ENCODE assay signal across 28 cellular contexts in the genomic region with DNA sequence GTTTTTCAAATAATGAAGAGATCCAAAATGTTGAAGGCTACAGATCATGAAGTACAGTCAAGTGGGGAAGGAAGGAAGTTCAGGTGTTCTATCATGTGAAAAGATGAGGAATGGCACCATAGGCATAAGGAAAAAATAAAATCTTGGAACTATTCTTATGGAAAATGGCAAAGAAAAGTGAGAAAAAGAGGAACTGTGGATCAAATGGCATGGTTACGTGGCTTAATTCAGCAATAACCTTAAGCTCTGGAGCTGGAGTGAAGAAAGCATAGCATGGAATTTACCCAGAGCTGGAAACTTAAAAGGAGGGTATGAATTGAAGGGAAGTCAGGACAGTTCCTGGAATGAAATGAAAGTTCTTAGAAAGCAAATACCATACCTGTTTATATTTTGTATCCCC. TPM values are rescaled to one million over a fixed set of nuclear protein-coding genes. Genes with fewer than 3 reads are reported as not detected.
DNase-seq lines count a peak whose midpoint lies in the region; ATAC-seq, FAIRE-seq and TF ChIP-seq lines count a peak whose summit lies in the region.
"Had no signal": no experiment of that assay in that cellular context is flagged by ENCODE, and none has a peak within 500 bp of the region (broad histone marks: within the 10 kb centered on the region; RNA-seq: fewer than 3 reads in every experiment).

No MANE protein-coding gene starts in this region.

- peak overlapping the region; percentile 57 for H3K27ac Mint-ChIP-seq in T-helper 17 cell
- H3K27ac Mint-ChIP-seq in immature natural killer cell = no peak overlapping the region
- H3K27ac Mint-ChIP-seq: CD14-positive monocyte; CD4-positive, CD25-positive, alpha-beta regulatory T cell; CD8-positive, alpha-beta memory T cell had no signal

- H3K9me1 ChIP-seq in K562 (ENCODE audit: control insufficient read depth, insufficient read depth, low read length) = peaks cover 4% of the 10 kb centered on the region

- no peak overlapping the region for H2AFZ ChIP-seq in K562 (ENCODE audit: low read depth, low read length)

- peaks cover 0 to 1% of the 10 kb centered on the region in 2 experiments; a peak in 2 of 3 replicates for H3K36me3 ChIP-seq in HEK293 (ENCODE audit: control insufficient read depth in 2 of 2, insufficient read depth in 1 of 2, low read length in 2 of 2)
- peaks cover 25% of the 10 kb centered on the region; the same call in 2 of the 3 replicates for H3K36me3 ChIP-seq in K562 (ENCODE audit: control insufficient read depth, insufficient read depth, low read length)
- H3K36me3 ChIP-seq: BE2C had no signal

- FAIRE-seq in GM12891 (lab: Jason Lieb, UNC) = no peak
- no peak for FAIRE-seq in K562 (lab: Jason Lieb, UNC)
- FAIRE-seq: A204.1, GM12878, GM19239 had no signal

- no peaks in the 10 kb centered on the region for H3K27me3 Mint-ChIP-seq in T-helper 17 cell
- no peaks in the 10 kb centered on the region for H3K27me3 Mint-ChIP-seq in immature natural killer cell (ENCODE audit: low read depth in 3 of 3)
- H3K27me3 Mint-ChIP-seq: CD4-positive, alpha-beta memory T cell; CD4-positive, CD25-positive, alpha-beta regulatory T cell; CD8-positive, alpha-beta memory T cell had no signal

- CTCF ChIA-PET in HEK293 (lab: Yijun Ruan, JAX) (interaction anchor here (2.2 kb wide), 1 partner anchor 11 kb away, joined by 10 read pairs; no protein-coding TSS in a partner anchor), K562 (lab: Yijun Ruan, JAX; ENCODE audit: low intra/inter-chr PET ratio) (no interaction called here)

- no peak overlapping the region for H3K4me2 ChIP-seq in K562 (ENCODE audit: insufficient read depth, low read length)
- H3K4me2 ChIP-seq: BLaER1 had no signal

- ATAC-seq in T-helper 17 cell = no peak
- ATAC-seq in K562 = no peak
- no peak for ATAC-seq in HG03025 (IDR thresholded peaks at IDR 0.05; ENCODE audit: low FRiP score, unreplicated experiment)
- ATAC-seq: GM12878 had no signal

- no peaks in the 10 kb centered on the region for H3K9me3 Mint-ChIP-seq in immature natural killer cell
- H3K9me3 Mint-ChIP-seq: CD14-positive monocyte; CD4-positive, alpha-beta memory T cell; CD4-positive, CD25-positive, alpha-beta regulatory T cell; CD8-positive, alpha-beta memory T cell had no signal

- peaks cover 93% of the 10 kb centered on the region for H3K79me2 ChIP-seq in K562 (ENCODE audit: control insufficient read depth, insufficient read depth, low read length)

- no peak for TF ChIP-seq POLR2A in GM12891 (IDR thresholded peaks at IDR 0.05; ENCODE audit: low read depth, low read length)
- no peak for TF ChIP-seq POLR2A in K562 (conservative IDR thresholded peaks at IDR 0.05)

- no peak for DNase-seq in GM12891 (ENCODE audit: insufficient read length, low spot score)
- no peak for DNase-seq in T-helper 17 cell
- no peak for DNase-seq in K562 (ENCODE audit: extremely low read depth in 1 of 4, low spot score in 3 of 4)
- no peak for DNase-seq in immature natural killer cell
- DNase-seq in activated CD8-positive, alpha-beta memory T cell treated with anti-CD3 and anti-CD28 coated beads, Interleukin-2, amount 50 U/mL, for 4 hours = no peak
- DNase-seq in occipital lobe (lab: John Stamatoyannopoulos, UW) = no peak
- DNase-seq: 8988T; ACHN; BE2C; C1 segment of cervical spinal cord; CD4-positive, alpha-beta memory T cell; CD4-positive, CD25-positive, alpha-beta regulatory T cell; CD8-positive, alpha-beta memory T cell; COR-L47; DMS 273 treated with DMSO at 0.1 percent for 48 hours; DMS153; DMS53; DMS79; DND-41; EL; GDM1 had no signal

- H3K27me3 ChIP-seq in K562 (ENCODE audit: control insufficient read depth in 2 of 2, insufficient read depth in 2 of 2, low read length in 2 of 2) = no peaks in the 10 kb centered on the region
- H3K27me3 ChIP-seq: BE2C, BLaER1 had no signal

- H3K27ac ChIP-seq in HEK293 (ENCODE audit: extremely low read depth, low read depth, low read length) = no peak overlapping the region
- H3K27ac ChIP-seq in K562 (ENCODE audit: extremely low read depth, low read depth, low read length) = no peak overlapping the region
- H3K27ac ChIP-seq: BLaER1 had no signal

- in situ Hi-C loops in K562 (cut with MboI) = no loop called here

- no peak overlapping the region; a peak in 1 of 4 replicates for H3K9ac ChIP-seq in K562 (ENCODE audit: insufficient read depth in 1 of 2, low read depth in 2 of 2, low read length in 2 of 2)
- H3K9ac ChIP-seq: BLaER1 had no signal

- H3K4me1 ChIP-seq in HEK293 (ENCODE audit: control insufficient read depth, insufficient read depth, low read length) (peaks cover 18% of the 10 kb centered on the region), K562 (replicated peaks in 1 of 2; ENCODE audit: control insufficient read depth in 2 of 2, insufficient read depth in 2 of 2, low read length in 2 of 2) (peaks cover 0 to 2% of the 10 kb centered on the region in 2 experiments; a peak in 2 of 5 replicates)
- H3K4me1 ChIP-seq: BE2C, BLaER1 had no signal

- peaks cover 23% of the 10 kb centered on the region for H3K4me1 Mint-ChIP-seq in T-helper 17 cell
- peaks cover 19 to 36% of the 10 kb centered on the region in 2 donors for H3K4me1 Mint-ChIP-seq in immature natural killer cell

- no peak for TF ChIP-seq EP300 in K562 (IDR thresholded peaks at IDR 0.05; ENCODE audit: low read length)

- peaks cover 3% of the 10 kb centered on the region for H3K36me3 Mint-ChIP-seq in T-helper 17 cell (ENCODE audit: low read depth)
- H3K36me3 Mint-ChIP-seq in immature natural killer cell = peaks cover 2 to 3% (median 3%) of the 10 kb centered on the region in 3 donors

- 100% methylated on average over 1 of the region's 1 CpG for WGBS in K562 (ENCODE audit: insufficient coverage, low coverage, missing lambda C conversion rate)

- H3K4me3 Mint-ChIP-seq in T-helper 17 cell = no peak overlapping the region
- no peak overlapping the region for H3K4me3 Mint-ChIP-seq in immature natural killer cell
- H3K4me3 Mint-ChIP-seq: CD14-positive monocyte; CD4-positive, alpha-beta memory T cell; CD4-positive, CD25-positive, alpha-beta regulatory T cell; CD8-positive, alpha-beta memory T cell had no signal

- intact Hi-C loops in K562 (cut with micrococcal nuclease) = no loop called here

- H4K20me1 ChIP-seq in K562 (replicated peaks; ENCODE audit: control insufficient read depth, insufficient read depth, low read length) = peaks cover 34% of the 10 kb centered on the region; the same call in 1 of the 2 replicates

- BruUV-seq in K562 (replicated peaks; lab: Mats Ljungman, UMichigan) = no TSS peak

- POLR2A ChIA-PET in HEK293 (lab: Yijun Ruan, JAX) = no interaction called here
- POLR2A ChIA-PET in K562 (lab: Yijun Ruan, JAX) = interaction anchor here (0.7 to 3.6 kb wide), 3 partner anchors 11 to 33 kb away, joined by 3 to 20 read pairs (median 5); no protein-coding TSS in a partner anchor

- H3K9me3 ChIP-seq in HEK293 (ENCODE audit: control insufficient read depth, insufficient read depth, low read depth, low read length) = no peaks in the 10 kb centered on the region
- H3K9me3 ChIP-seq in T-helper 17 cell (ENCODE audit: control insufficient read depth, low read length, poor library complexity, severe bottlenecking) = no peaks in the 10 kb centered on the region
- no peaks in the 10 kb centered on the region for H3K9me3 ChIP-seq in K562 (replicated peaks; ENCODE audit: control insufficient read depth, insufficient read depth, low read depth, low read length)
- H3K9me3 ChIP-seq: BE2C, BLaER1 had no signal

- H3K4me3 ChIP-seq in HEK293 (ENCODE audit: low read depth, low read length) (no peak overlapping the region), K562 (no peak overlapping the region)
- H3K4me3 ChIP-seq: BLaER1, GM12878 had no signal

- TF ChIP-seq RAD21 in K562 (CRISPR knock-in tag; conservative IDR thresholded peaks at IDR 0.05 in 1 of 2, IDR thresholded peaks at IDR 0.05 in 1 of 2) = no peak

- TF ChIP-seq CTCF in HEK293 (tag by site-specific recombination; IDR thresholded peaks at IDR 0.05) = no peak
- no peak for TF ChIP-seq CTCF in K562 (IDR thresholded peaks at IDR 0.05 in 2 of 3, conservative IDR thresholded peaks at IDR 0.05 in 1 of 3; ENCODE audit: insufficient read depth in 2 of 3, low read depth in 1 of 3, low read length in 3 of 3)

RNA-seq across cellular contexts. Expression of a gene that starts 14.4 kb away (rescaled TPM):
- polyA plus RNA-seq in GM12891 (2012; ENCODE audit: low read depth, missing spikeins) = 213 TPM
- 10 to 100 TPM; 37.0 to 68.2 TPM for total RNA-seq in T-helper 17 cell
- total RNA-seq in K562 (2011; cell fraction: chromatin; rRNA removed; ENCODE audit: low replicate concordance) = 146 and 261 TPM in 2 replicates
- total RNA-seq in K562 (2011; cell fraction: nucleolus; rRNA removed) = 96.2 and 100 TPM in 2 replicates
- total RNA-seq in K562 (2011; cell fraction: nucleoplasm; rRNA removed) = 157 and 209 TPM in 2 replicates
- 161 and 191 TPM in 2 replicates for total RNA-seq in K562 (2014; rRNA removed)
- total RNA-seq in K562 (2014; rRNA removed; fragmentation: Illumina TruSeq; extraction: Trizol) = 312 and 341 TPM in 2 replicates
- total RNA-seq in K562 (2015; rRNA removed; fragmentation: Illumina TruSeq; extraction: Trizol) = 210 and 240 TPM in 2 replicates
- 258 and 263 TPM in 2 replicates for total RNA-seq in K562 (2021)
- 394 and 543 TPM in 2 replicates for polyA plus RNA-seq in K562 (2011; rRNA removed)
- polyA plus RNA-seq in K562 (2011; cell fraction: cytosol; rRNA removed) = 152 and 278 TPM in 2 replicates
- 72.1 and 126 TPM in 2 replicates for polyA plus RNA-seq in K562 (2011; cell fraction: nucleus; rRNA removed)
- polyA plus RNA-seq in K562 (2012) = 193 and 269 TPM in 2 replicates
- 232 and 238 TPM in 2 replicates for polyA plus RNA-seq in K562 (2014; fragmentation: Illumina TruSeq; extraction: Trizol)
- 100 to 1,000 TPM; 130 to 134 TPM for polyA plus RNA-seq in K562 (2014; fragmentation: Nextera tagmentation; extraction: Ambion mirVana)
- polyA plus RNA-seq in K562 (2014; rRNA removed) = 200 and 253 TPM in 2 replicates
- polyA minus RNA-seq in K562 (2011; rRNA and poly(A)+ RNA removed) = 348 and 381 TPM in 2 replicates
- polyA minus RNA-seq in K562 (2011; cell fraction: cytosol; rRNA and poly(A)+ RNA removed) = 108 and 109 TPM in 2 replicates
- 49.1 and 73.3 TPM in 2 replicates for polyA minus RNA-seq in K562 (2011; cell fraction: nucleus; rRNA and poly(A)+ RNA removed)
- polyA plus RNA-seq in immature natural killer cell = 100 to 1,000 TPM; 146 to 157 (median 157) TPM
- 66.3 TPM for total RNA-seq in occipital lobe

RNA-seq across cellular contexts. Expression of a gene that starts 39.7 kb away (rescaled TPM):
- polyA plus RNA-seq in GM12891 (2012; ENCODE audit: low read depth, missing spikeins) = 2.6 TPM
- not detected for total RNA-seq in T-helper 17 cell
- total RNA-seq in K562 (2011; cell fraction: chromatin; rRNA removed; ENCODE audit: low replicate concordance) = 15.2 and 35.8 TPM in 2 replicates
- total RNA-seq in K562 (2011; cell fraction: nucleolus; rRNA removed) = 27.8 and 28.4 TPM in 2 replicates
- total RNA-seq in K562 (2011; cell fraction: nucleoplasm; rRNA removed) = 14.1 and 16.9 TPM in 2 replicates
- 15.7 and 16.7 TPM in 2 replicates for total RNA-seq in K562 (2014; rRNA removed)
- total RNA-seq in K562 (2014; rRNA removed; fragmentation: Illumina TruSeq; extraction: Trizol) = 2.9 and 3.4 TPM in 2 replicates
- 4.7 and 4.8 TPM in 2 replicates for total RNA-seq in K562 (2015; rRNA removed; fragmentation: Illumina TruSeq; extraction: Trizol)
- total RNA-seq in K562 (2021) = 17.6 and 23.7 TPM in 2 replicates
- polyA plus RNA-seq in K562 (2011; rRNA removed) = 4.0 and 5.7 TPM in 2 replicates
- polyA plus RNA-seq in K562 (2011; cell fraction: cytosol; rRNA removed) = 11.2 and 13.3 TPM in 2 replicates
- 44.7 and 63.1 TPM in 2 replicates for polyA plus RNA-seq in K562 (2011; cell fraction: nucleus; rRNA removed)
- 7.7 and 17.9 TPM in 2 replicates for polyA plus RNA-seq in K562 (2012)
- polyA plus RNA-seq in K562 (2014; fragmentation: Illumina TruSeq; extraction: Trizol) = 4.0 and 9.0 TPM in 2 replicates
- polyA plus RNA-seq in K562 (2014; fragmentation: Nextera tagmentation; extraction: Ambion mirVana) = under 1 TPM; 0.15 to 0.35 TPM
- 16.7 and 17.0 TPM in 2 replicates for polyA plus RNA-seq in K562 (2014; rRNA removed)
- polyA minus RNA-seq in K562 (2011; rRNA and poly(A)+ RNA removed) = 3.1 and 3.9 TPM in 2 replicates
- polyA minus RNA-seq in K562 (2011; cell fraction: cytosol; rRNA and poly(A)+ RNA removed) = 4.4 and 9.8 TPM in 2 replicates
- polyA minus RNA-seq in K562 (2011; cell fraction: nucleus; rRNA and poly(A)+ RNA removed) = 16.2 and 19.0 TPM in 2 replicates
- not detected for polyA plus RNA-seq in immature natural killer cell
- not detected for total RNA-seq in occipital lobe
- total RNA-seq: CD4-positive, alpha-beta memory T cell had no signal
- polyA plus RNA-seq: CD4-positive, alpha-beta memory T cell; CD4-positive, CD25-positive, alpha-beta regulatory T cell; CD8-positive, alpha-beta memory T cell had no signal
